In the genomic region with DNA sequence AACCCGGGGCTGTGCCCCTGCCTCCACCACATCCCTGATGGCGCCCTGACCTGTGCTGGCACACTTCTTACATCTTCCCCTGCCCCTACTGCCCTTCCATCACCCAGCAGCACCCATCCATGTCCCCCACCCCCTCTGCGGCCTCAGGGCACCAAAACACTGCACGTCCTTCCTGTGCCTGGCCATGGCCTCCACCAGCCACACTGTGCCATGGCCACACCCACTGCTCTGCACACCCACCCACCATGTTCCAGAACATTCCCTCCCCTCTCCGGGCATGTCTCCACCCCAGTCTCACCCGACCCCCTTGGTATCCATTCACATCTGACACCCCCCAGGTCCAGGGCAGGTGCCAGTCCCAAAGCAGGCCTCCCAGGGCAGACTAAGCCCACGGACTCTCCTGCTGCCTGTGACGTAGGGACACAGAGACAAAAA, we compare ENCODE assay signal across 20 cellular contexts. TPM values are rescaled to one million over a fixed set of nuclear protein-coding genes. Genes with fewer than 3 reads are reported as not detected.
DNase-seq lines count a peak whose midpoint lies in the region; ATAC-seq, FAIRE-seq and TF ChIP-seq lines count a peak whose summit lies in the region.
"Had no signal": no experiment of that assay in that cellular context is flagged by ENCODE, and none has a peak within 500 bp of the region (broad histone marks: within the 10 kb centered on the region; RNA-seq: fewer than 3 reads in every experiment).

No MANE protein-coding gene starts in this region.

- H3K23ac ChIP-seq in H1 (ENCODE audit: insufficient read length), result no peak overlapping the region

- TF ChIP-seq POLR2A in H1 (IDR thresholded peaks at IDR 0.05; ENCODE audit: control extremely low read depth in 1 of 2, low read depth in 2 of 2, low read length in 2 of 2), result no peak

- no peak overlapping the region for H4K91ac ChIP-seq in H1 (replicated peaks; ENCODE audit: insufficient read length, low read length)

- no peak for TF ChIP-seq EP300 in H1 (IDR thresholded peaks at IDR 0.05; ENCODE audit: borderline replicate concordance in 1 of 2, low read depth in 2 of 2, low read length in 2 of 2)

- no peaks in the 10 kb centered on the region for H3K4me1 Mint-ChIP-seq in activated T-cell treated with anti-CD3 and anti-CD28 coated beads, Interleukin-2, amount 50 U/mL, for 72 hours (ENCODE audit: low read depth)
- H3K4me1 Mint-ChIP-seq in activated CD8-positive, alpha-beta memory T cell treated with anti-CD3 and anti-CD28 coated beads, Interleukin-2, amount 10 ng/mL, durations not matched to agents 7 days and 5 days, result no peaks in the 10 kb centered on the region
- H3K4me1 Mint-ChIP-seq: CD8-positive, alpha-beta memory T cell had no signal

- DNase-seq in activated T-cell treated with anti-CD3 and anti-CD28 coated beads, Interleukin-2, amount 50 U/mL, for 1 hour, result peak; percentile 10
- DNase-seq in activated T-cell treated with anti-CD3 and anti-CD28 coated beads, Interleukin-2, amount 50 U/mL, for 72 hours, result no peak
- peak in 1 of 2 experiments; percentile 44 for DNase-seq in H1 (ENCODE audit: low read depth in 1 of 2, low spot score in 2 of 2)
- peak; percentile 72 for DNase-seq in osteoblast (ENCODE audit: insufficient read length, low spot score, missing footprints)
- no peak for DNase-seq in activated CD8-positive, alpha-beta memory T cell treated with anti-CD3 and anti-CD28 coated beads, Interleukin-2, amount 10 ng/mL, durations not matched to agents 7 days and 5 days
- no peak for DNase-seq in kidney tubule cell (ENCODE audit: low spot score)
- no peak for DNase-seq in SKM-1 (lab: John Stamatoyannopoulos, UW; ENCODE audit: unreplicated experiment)
- DNase-seq: DMS53, EL, IMR-90, NCI-H1417, NCI-H187, NCI-H2107, NCI-H510A, NCI-H774, SIG-M5 had no signal

- no peaks in the 10 kb centered on the region for H3K27me3 ChIP-seq in BLaER1
- H3K27me3 ChIP-seq in H1 (replicated peaks in 1 of 4; ENCODE audit: control insufficient read depth in 3 of 4, extremely low read depth in 1 of 4, insufficient read depth in 3 of 4, low read length in 3 of 4), result no peaks in the 10 kb centered on the region
- no peaks in the 10 kb centered on the region for H3K27me3 ChIP-seq in osteoblast (ENCODE audit: insufficient read depth, low read length)

- H3K4ac ChIP-seq in H1 (replicated peaks; ENCODE audit: insufficient read length, low read depth, low read length), result no peak overlapping the region

- no peak overlapping the region for H3K18ac ChIP-seq in H1 (ENCODE audit: extremely low read depth, low read length)

- H3K9me3 ChIP-seq in BLaER1 (peaks cover 19% of the 10 kb centered on the region), H1 (ENCODE audit: insufficient read depth in 2 of 2, low read depth in 1 of 2, low read length in 1 of 2) (peaks cover 5 to 14% of the 10 kb centered on the region in 2 experiments), osteoblast (ENCODE audit: low read depth, low read length) (peaks cover 8% of the 10 kb centered on the region)

- FAIRE-seq in H1 (lab: Jason Lieb, UNC), result no peak
- FAIRE-seq: GM12891, GM18507 had no signal

- no peak overlapping the region for H2BK12ac ChIP-seq in H1 (ENCODE audit: low read depth, low read length)

- 87% methylated on average over 6 of the region's 8 CpGs; no CpG with 5 or more reads in 1 of the 2 experiments for WGBS in H1 (ENCODE audit: extremely low coverage in 1 of 2, insufficient coverage in 1 of 2, insufficient read length in 1 of 2, insufficient replicate concordance in 2 of 2, low coverage in 1 of 2, low lambda C conversion rate in 2 of 2, missing lambda C conversion rate in 1 of 2), 2 experiments

- H3K4me2 ChIP-seq in BLaER1 (peak overlapping the region; percentile 80), H1 (ENCODE audit: insufficient read depth in 1 of 2, low read depth in 2 of 2, low read length in 2 of 2) (no peak overlapping the region), osteoblast (ENCODE audit: insufficient read depth, low read length) (no peak overlapping the region)

- peaks cover 95% of the 10 kb centered on the region for H3K36me3 ChIP-seq in BLaER1
- peaks cover 0 to 4% (median 0%) of the 10 kb centered on the region in 4 experiments; a peak in 2 of 8 replicates for H3K36me3 ChIP-seq in H1 (ENCODE audit: control insufficient read depth in 2 of 4, insufficient read depth in 4 of 4, low read length in 3 of 4)
- no peaks in the 10 kb centered on the region for H3K36me3 ChIP-seq in osteoblast (ENCODE audit: insufficient read depth, low read length)

- no peaks in the 10 kb centered on the region for H3K79me1 ChIP-seq in H1 (ENCODE audit: low read depth, low read length)

- H3K27ac ChIP-seq in BLaER1 (peak overlapping the region; percentile 76), H1 (ENCODE audit: low read depth, low read length) (no peak overlapping the region), osteoblast (ENCODE audit: low read depth, low read length) (no peak overlapping the region)

- H2BK20ac ChIP-seq in H1 (ENCODE audit: low read length), result no peak overlapping the region

- H2AK5ac ChIP-seq in H1 (ENCODE audit: low read depth, low read length), result 0 out of 2 replicates have a peak overlapping the region, but pooled peaks have one; percentile 24

- H3K27me3 Mint-ChIP-seq in activated T-cell treated with anti-CD3 and anti-CD28 coated beads, Interleukin-2, amount 50 U/mL, for 72 hours (ENCODE audit: low read depth), result no peaks in the 10 kb centered on the region
- H3K27me3 Mint-ChIP-seq in activated CD8-positive, alpha-beta memory T cell treated with anti-CD3 and anti-CD28 coated beads, Interleukin-2, amount 10 ng/mL, durations not matched to agents 7 days and 5 days, result no peaks in the 10 kb centered on the region
- H3K27me3 Mint-ChIP-seq: CD8-positive, alpha-beta memory T cell had no signal

- H2BK5ac ChIP-seq in H1 (ENCODE audit: low read depth, low read length), result no peak overlapping the region

- no peak overlapping the region for H3K14ac ChIP-seq in H1 (ENCODE audit: insufficient read length)

- H3K9me3 Mint-ChIP-seq in activated T-cell treated with anti-CD3 and anti-CD28 coated beads, Interleukin-2, amount 50 U/mL, for 72 hours, result peaks cover 2 to 7% of the 10 kb centered on the region in 2 donors
- peaks cover 5% of the 10 kb centered on the region for H3K9me3 Mint-ChIP-seq in activated CD8-positive, alpha-beta memory T cell treated with anti-CD3 and anti-CD28 coated beads, Interleukin-2, amount 10 ng/mL, durations not matched to agents 7 days and 5 days (ENCODE audit: low read depth)

- POLR2A ChIA-PET in H1 (lab: Charles Lee; ENCODE audit: partially characterized antibody), result no interaction called here

- H3K56ac ChIP-seq in H1 (replicated peaks; ENCODE audit: insufficient read length, low read depth, low read length), result no peak overlapping the region

- H3K23me2 ChIP-seq in H1 (ENCODE audit: low read depth, low read length), result no peaks in the 10 kb centered on the region

- H3K4me3 Mint-ChIP-seq in activated T-cell treated with anti-CD3 and anti-CD28 coated beads, Interleukin-2, amount 50 U/mL, for 72 hours, result no peak overlapping the region
- H3K4me3 Mint-ChIP-seq in activated CD8-positive, alpha-beta memory T cell treated with anti-CD3 and anti-CD28 coated beads, Interleukin-2, amount 10 ng/mL, durations not matched to agents 7 days and 5 days, result no peak overlapping the region
- H3K4me3 Mint-ChIP-seq: CD8-positive, alpha-beta memory T cell had no signal

- peaks cover 3 to 5% of the 10 kb centered on the region in 2 donors for H3K36me3 Mint-ChIP-seq in activated T-cell treated with anti-CD3 and anti-CD28 coated beads, Interleukin-2, amount 50 U/mL, for 72 hours (ENCODE audit: insufficient read depth in 2 of 2)
- H3K36me3 Mint-ChIP-seq in activated CD8-positive, alpha-beta memory T cell treated with anti-CD3 and anti-CD28 coated beads, Interleukin-2, amount 10 ng/mL, durations not matched to agents 7 days and 5 days, result no peaks in the 10 kb centered on the region

- no peak overlapping the region for H4K5ac ChIP-seq in H1 (ENCODE audit: insufficient read length, low read depth, low read length)

- peaks cover 25% of the 10 kb centered on the region for H3K4me1 ChIP-seq in BLaER1
- H3K4me1 ChIP-seq in H1 (replicated peaks in 1 of 4; ENCODE audit: control insufficient read depth in 3 of 4, insufficient read depth in 4 of 4, low read length in 3 of 4), result peaks cover 0 to under 1% (median 0%) of the 10 kb centered on the region in 4 experiments; a peak in 1 of 7 replicates
- no peaks in the 10 kb centered on the region for H3K4me1 ChIP-seq in osteoblast (ENCODE audit: insufficient read depth, low read length)

- no peak overlapping the region for H3K4me3 ChIP-seq in BLaER1
- H3K4me3 ChIP-seq in H1 (ENCODE audit: extremely low read depth in 1 of 4, insufficient read depth in 2 of 4, low read depth in 3 of 4, low read length in 4 of 4), result no peak overlapping the region
- H3K4me3 ChIP-seq in osteoblast (ENCODE audit: insufficient read depth, low read length), result no peak overlapping the region

- H2AFZ ChIP-seq in H1 (ENCODE audit: low read length) (no peak overlapping the region), osteoblast (ENCODE audit: low read length) (no peak overlapping the region)

- no peak overlapping the region for H2BK120ac ChIP-seq in H1 (replicated peaks; ENCODE audit: low read depth, low read length)

- peak overlapping the region; percentile 41; the same call in 1 of the 2 replicates for H3K9ac ChIP-seq in BLaER1
- H3K9ac ChIP-seq in H1 (replicated peaks in 1 of 4; ENCODE audit: extremely low read depth in 1 of 4, low read depth in 3 of 4, low read length in 3 of 4), result no peak overlapping the region

- TF ChIP-seq RAD21 in H1 (IDR thresholded peaks at IDR 0.05 in 1 of 2, conservative IDR thresholded peaks at IDR 0.05 in 1 of 2; ENCODE audit: low read depth in 2 of 2, low read length in 2 of 2), result no peak

- TF ChIP-seq CTCF in H1 (IDR thresholded peaks at IDR 0.05; ENCODE audit: control extremely low read depth in 1 of 3, insufficient read depth in 1 of 3, low read depth in 1 of 3, low read length in 3 of 3) (no peak), osteoblast (IDR thresholded peaks at IDR 0.05; ENCODE audit: extremely low read depth, low read depth, low read length) (no peak)

- H3K27ac Mint-ChIP-seq in activated T-cell treated with anti-CD3 and anti-CD28 coated beads, Interleukin-2, amount 50 U/mL, for 72 hours, result no peak overlapping the region
- H3K27ac Mint-ChIP-seq in activated CD8-positive, alpha-beta memory T cell treated with anti-CD3 and anti-CD28 coated beads, Interleukin-2, amount 10 ng/mL, durations not matched to agents 7 days and 5 days, result no peak overlapping the region
- H3K27ac Mint-ChIP-seq: CD8-positive, alpha-beta memory T cell had no signal

- ATAC-seq in activated T-cell treated with anti-CD3 and anti-CD28 coated beads, Interleukin-2, amount 50 U/mL, for 72 hours (replicated peaks in 1 of 2), result no peak
- ATAC-seq in activated CD8-positive, alpha-beta memory T cell treated with anti-CD3 and anti-CD28 coated beads, Interleukin-2, amount 10 ng/mL, durations not matched to agents 7 days and 5 days, result no peak

- peak overlapping the region; percentile 85; the same call in 1 of the 2 replicates for H4K8ac ChIP-seq in H1 (ENCODE audit: extremely low read depth, insufficient read depth, low read length)

- H2BK15ac ChIP-seq in H1 (ENCODE audit: low read length), result no peak overlapping the region

- CTCF ChIA-PET in H1 (lab: Charles Lee; ENCODE audit: partially characterized antibody), result no interaction called here
- CTCF ChIA-PET in activated CD8-positive, alpha-beta memory T cell treated with anti-CD3 and anti-CD28 coated beads, Interleukin-2, amount 10 ng/mL, durations not matched to agents 7 days and 5 days (lab: Charles Lee), result no interaction called here

- H4K20me1 ChIP-seq in BLaER1, result peaks cover 24% of the 10 kb centered on the region
- H4K20me1 ChIP-seq in H1 (replicated peaks in 1 of 2; ENCODE audit: control insufficient read depth in 1 of 2, insufficient read depth in 2 of 2, low read length in 2 of 2), result peaks cover 0 to 4% of the 10 kb centered on the region in 2 experiments
- H4K20me1 ChIP-seq in osteoblast (ENCODE audit: insufficient read depth, low read length), result no peaks in the 10 kb centered on the region

- H3K79me2 ChIP-seq in H1 (ENCODE audit: control insufficient read depth in 1 of 2, insufficient read depth in 2 of 2, low read length in 2 of 2) (no peaks in the 10 kb centered on the region), osteoblast (ENCODE audit: insufficient read depth, low read length) (no peaks in the 10 kb centered on the region)

RNA-seq across cellular contexts. Expression of a gene that starts 24.3 kb away (rescaled TPM):
- total RNA-seq in activated T-cell treated with anti-CD3 and anti-CD28 coated beads, Interleukin-2, amount 50 U/mL, for 72 hours, result 1 to 10 TPM; 3.1 to 5.4 TPM
- total RNA-seq in H1 (2021; fragmentation: NEBNext Ultra II Directional; extraction: Animal tissue kit (Norgen Biotek cat#: 25700)), result 6.2 and 8.9 TPM in 2 replicates
- 2.8 and 4.8 TPM in 2 replicates for polyA plus RNA-seq in H1 (2011; rRNA removed)
- polyA plus RNA-seq in H1 (2011; cell fraction: cytosol; rRNA removed), result 6.5 TPM
- 27.2 TPM for polyA plus RNA-seq in H1 (2011; cell fraction: nucleus; rRNA removed)
- polyA plus RNA-seq in H1 (2012, experiment 1 of 2), result 5.4 to 9.8 TPM (median 7.3 TPM) in 4 replicates
- 4.8 TPM for polyA plus RNA-seq in H1 (2012, experiment 2 of 2)
- 4.2 TPM for polyA plus RNA-seq in H1 (2013, experiment 1 of 2)
- polyA plus RNA-seq in H1 (2013, experiment 2 of 2), result 4.1 TPM
- polyA minus RNA-seq in H1 (2011; rRNA and poly(A)+ RNA removed), result 3.4 and 4.7 TPM in 2 replicates
- 2.9 TPM for polyA minus RNA-seq in H1 (2011; cell fraction: cytosol; rRNA and poly(A)+ RNA removed)
- 5.7 TPM for polyA minus RNA-seq in H1 (2011; cell fraction: nucleus; rRNA and poly(A)+ RNA removed)
- total RNA-seq in osteoblast, result 1.8 and 3.3 TPM in 2 replicates
- 1 to 10 TPM in 1 of 2 experiments, under 1 TPM in 1; 0.76 to 3.2 TPM for total RNA-seq in activated CD8-positive, alpha-beta memory T cell treated with anti-CD3 and anti-CD28 coated beads, Interleukin-2, amount 10 ng/mL, durations not matched to agents 7 days and 5 days

RNA-seq across cellular contexts. Expression of a gene that starts 36.9 kb away (rescaled TPM):
- total RNA-seq in activated T-cell treated with anti-CD3 and anti-CD28 coated beads, Interleukin-2, amount 50 U/mL, for 72 hours, result 10 to 100 TPM; 13.3 to 18.2 TPM
- 33.3 and 33.6 TPM in 2 replicates for total RNA-seq in H1 (2021; fragmentation: NEBNext Ultra II Directional; extraction: Animal tissue kit (Norgen Biotek cat#: 25700))
- 25.5 and 40.3 TPM in 2 replicates for polyA plus RNA-seq in H1 (2011; rRNA removed)
- polyA plus RNA-seq in H1 (2011; cell fraction: cytosol; rRNA removed), result 35.2 TPM
- polyA plus RNA-seq in H1 (2011; cell fraction: nucleus; rRNA removed), result 49.1 TPM
- 28.3 to 44.3 TPM (median 38.0 TPM) in 4 replicates for polyA plus RNA-seq in H1 (2012, experiment 1 of 2)
- 26.9 TPM for polyA plus RNA-seq in H1 (2012, experiment 2 of 2)
- polyA plus RNA-seq in H1 (2013, experiment 1 of 2), result 21.1 TPM
- polyA plus RNA-seq in H1 (2013, experiment 2 of 2), result 19.1 TPM
- 3.2 and 4.2 TPM in 2 replicates for polyA minus RNA-seq in H1 (2011; rRNA and poly(A)+ RNA removed)
- 13.7 TPM for polyA minus RNA-seq in H1 (2011; cell fraction: cytosol; rRNA and poly(A)+ RNA removed)
- polyA minus RNA-seq in H1 (2011; cell fraction: nucleus; rRNA and poly(A)+ RNA removed), result 12.6 TPM
- total RNA-seq in osteoblast, result 13.6 and 15.9 TPM in 2 replicates
- 10 to 100 TPM; 16.2 to 20.9 TPM for total RNA-seq in activated CD8-positive, alpha-beta memory T cell treated with anti-CD3 and anti-CD28 coated beads, Interleukin-2, amount 10 ng/mL, durations not matched to agents 7 days and 5 days

Comparison
In these comparisons a context has a peak if more than half of its experiments do, and no peak if none do; other contexts are left out.
1. DNase-seq: peak in activated T-cell treated with anti-CD3 and anti-CD28 coated beads, Interleukin-2, amount 50 U/mL, for 1 hour (single experiment) and osteoblast (single experiment); none in activated T-cell treated with anti-CD3 and anti-CD28 coated beads, Interleukin-2, amount 50 U/mL, for 72 hours (0 of 2), activated CD8-positive, alpha-beta memory T cell treated with anti-CD3 and anti-CD28 coated beads, Interleukin-2, amount 10 ng/mL, durations not matched to agents 7 days and 5 days (single experiment), kidney tubule cell (single experiment) and SKM-1 (single experiment).